1 cellular context compared by ENCODE assay signal in the genomic region with DNA sequence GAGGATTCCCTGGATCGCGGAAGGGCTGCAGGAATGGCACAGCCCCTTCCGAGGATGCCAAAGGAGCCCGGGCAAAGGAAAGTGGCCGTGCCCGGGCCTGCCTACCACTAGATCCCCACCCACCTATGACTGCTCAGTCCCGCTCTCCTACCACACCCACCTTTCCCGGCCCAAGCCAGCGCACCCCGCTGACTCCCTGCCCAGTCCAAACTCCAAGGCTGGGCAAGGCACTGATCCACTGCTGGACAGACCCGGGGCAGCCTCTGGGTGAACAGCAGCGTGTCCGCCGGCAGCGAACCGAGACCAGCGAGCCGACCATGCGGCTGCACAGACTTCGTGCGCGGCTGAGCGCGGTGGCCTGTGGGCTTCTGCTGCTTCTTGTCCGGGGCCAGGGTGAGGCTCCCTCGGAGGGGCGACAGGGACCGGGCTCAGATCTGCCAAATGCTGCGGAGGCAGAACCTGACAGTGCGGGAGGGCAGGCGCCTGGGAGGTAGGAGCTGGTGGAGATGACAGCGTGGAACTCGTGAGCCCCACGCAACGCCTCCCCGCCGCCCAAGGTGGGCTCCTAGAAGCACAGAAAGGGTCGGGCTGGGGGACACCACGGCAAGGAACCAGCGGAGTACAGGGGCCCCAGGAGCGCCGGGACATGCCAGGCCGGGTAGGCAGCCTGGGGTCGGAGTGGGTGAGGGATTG.
TF ChIP-seq lines count a peak whose summit lies in the region.

A gene with protein sequence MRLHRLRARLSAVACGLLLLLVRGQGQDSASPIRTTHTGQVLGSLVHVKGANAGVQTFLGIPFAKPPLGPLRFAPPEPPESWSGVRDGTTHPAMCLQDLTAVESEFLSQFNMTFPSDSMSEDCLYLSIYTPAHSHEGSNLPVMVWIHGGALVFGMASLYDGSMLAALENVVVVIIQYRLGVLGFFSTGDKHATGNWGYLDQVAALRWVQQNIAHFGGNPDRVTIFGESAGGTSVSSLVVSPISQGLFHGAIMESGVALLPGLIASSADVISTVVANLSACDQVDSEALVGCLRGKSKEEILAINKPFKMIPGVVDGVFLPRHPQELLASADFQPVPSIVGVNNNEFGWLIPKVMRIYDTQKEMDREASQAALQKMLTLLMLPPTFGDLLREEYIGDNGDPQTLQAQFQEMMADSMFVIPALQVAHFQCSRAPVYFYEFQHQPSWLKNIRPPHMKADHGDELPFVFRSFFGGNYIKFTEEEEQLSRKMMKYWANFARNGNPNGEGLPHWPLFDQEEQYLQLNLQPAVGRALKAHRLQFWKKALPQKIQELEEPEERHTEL (plus strand): TSS at position 198 of the 693 bp plus-strand sequence. CDS start 120 bp downstream, at position 318.

TF ChIP-seq in HepG2, 621 proteins besides CTCF, POLR2A, EP300 and RAD21 (continued from another document and continues in another):
- TF ChIP-seq HNRNPK (IDR thresholded peaks at IDR 0.05; ENCODE audit: low read depth, low read length, poor library complexity, severe bottlenecking) = no peak
- no peak for TF ChIP-seq ZNF839 (CRISPR knock-in tag; IDR thresholded peaks at IDR 0.05; ENCODE audit: borderline replicate concordance)
- TF ChIP-seq FOXA1 (IDR thresholded peaks at IDR 0.05) = no peak
- TF ChIP-seq FOXA1 (CRISPR knock-in tag; IDR thresholded peaks at IDR 0.05) = no peak
- TF ChIP-seq NFE2L2 (IDR thresholded peaks at IDR 0.05; ENCODE audit: low read length) = no peak
- TF ChIP-seq, protein P1, sequence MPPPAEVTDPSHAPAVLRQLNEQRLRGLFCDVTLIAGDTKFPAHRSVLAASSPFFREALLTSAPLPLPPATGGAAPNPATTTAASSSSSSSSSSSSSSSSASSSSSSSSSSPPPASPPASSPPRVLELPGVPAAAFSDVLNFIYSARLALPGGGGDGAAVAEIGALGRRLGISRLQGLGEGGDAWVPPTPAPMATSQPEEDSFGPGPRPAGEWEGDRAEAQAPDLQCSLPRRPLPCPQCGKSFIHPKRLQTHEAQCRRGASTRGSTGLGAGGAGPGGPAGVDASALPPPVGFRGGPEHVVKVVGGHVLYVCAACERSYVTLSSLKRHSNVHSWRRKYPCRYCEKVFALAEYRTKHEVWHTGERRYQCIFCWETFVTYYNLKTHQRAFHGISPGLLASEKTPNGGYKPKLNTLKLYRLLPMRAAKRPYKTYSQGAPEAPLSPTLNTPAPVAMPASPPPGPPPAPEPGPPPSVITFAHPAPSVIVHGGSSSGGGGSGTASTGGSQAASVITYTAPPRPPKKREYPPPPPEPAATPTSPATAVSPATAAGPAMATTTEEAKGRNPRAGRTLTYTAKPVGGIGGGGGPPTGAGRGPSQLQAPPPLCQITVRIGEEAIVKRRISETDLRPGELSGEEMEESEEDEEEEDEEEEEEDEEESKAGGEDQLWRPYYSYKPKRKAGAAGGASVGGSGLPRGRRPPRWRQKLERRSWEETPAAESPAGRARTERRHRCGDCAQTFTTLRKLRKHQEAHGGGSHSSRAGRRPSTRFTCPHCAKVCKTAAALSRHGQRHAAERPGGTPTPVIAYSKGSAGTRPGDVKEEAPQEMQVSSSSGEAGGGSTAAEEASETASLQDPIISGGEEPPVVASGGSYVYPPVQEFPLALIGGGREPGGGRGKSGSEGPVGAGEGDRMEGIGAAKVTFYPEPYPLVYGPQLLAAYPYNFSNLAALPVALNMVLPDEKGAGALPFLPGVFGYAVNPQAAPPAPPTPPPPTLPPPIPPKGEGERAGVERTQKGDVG (CRISPR knock-in tag; IDR thresholded peaks at IDR 0.05; ENCODE audit: borderline replicate concordance) = peak; percentile 90; the same call in 1 of the 2 replicates
- TF ChIP-seq RAD51 (IDR thresholded peaks at IDR 0.05; ENCODE audit: borderline replicate concordance) = no peak
- TF ChIP-seq, protein P2, sequence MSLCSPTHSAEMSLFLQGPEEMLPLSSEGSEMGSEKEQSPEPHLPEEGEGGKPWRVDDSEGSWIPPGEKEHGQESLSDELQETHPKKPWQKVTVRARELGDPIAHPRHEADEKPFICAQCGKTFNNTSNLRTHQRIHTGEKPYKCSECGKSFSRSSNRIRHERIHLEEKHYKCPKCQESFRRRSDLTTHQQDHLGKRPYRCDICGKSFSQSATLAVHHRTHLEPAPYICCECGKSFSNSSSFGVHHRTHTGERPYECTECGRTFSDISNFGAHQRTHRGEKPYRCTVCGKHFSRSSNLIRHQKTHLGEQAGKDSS (CRISPR knock-in tag; IDR thresholded peaks at IDR 0.05; ENCODE audit: borderline replicate concordance, low read depth) = 0 out of 2 replicates have a peak, but pooled peaks have one; percentile 66
- TF ChIP-seq ZNF547 (CRISPR knock-in tag; IDR thresholded peaks at IDR 0.05) = peak; percentile 93
- no peak for TF ChIP-seq TSC22D2 (CRISPR knock-in tag; IDR thresholded peaks at IDR 0.05; ENCODE audit: borderline replicate concordance)
- no peak for TF ChIP-seq PAX8 (CRISPR knock-in tag; IDR thresholded peaks at IDR 0.05; ENCODE audit: borderline replicate concordance)
- TF ChIP-seq, protein P3, sequence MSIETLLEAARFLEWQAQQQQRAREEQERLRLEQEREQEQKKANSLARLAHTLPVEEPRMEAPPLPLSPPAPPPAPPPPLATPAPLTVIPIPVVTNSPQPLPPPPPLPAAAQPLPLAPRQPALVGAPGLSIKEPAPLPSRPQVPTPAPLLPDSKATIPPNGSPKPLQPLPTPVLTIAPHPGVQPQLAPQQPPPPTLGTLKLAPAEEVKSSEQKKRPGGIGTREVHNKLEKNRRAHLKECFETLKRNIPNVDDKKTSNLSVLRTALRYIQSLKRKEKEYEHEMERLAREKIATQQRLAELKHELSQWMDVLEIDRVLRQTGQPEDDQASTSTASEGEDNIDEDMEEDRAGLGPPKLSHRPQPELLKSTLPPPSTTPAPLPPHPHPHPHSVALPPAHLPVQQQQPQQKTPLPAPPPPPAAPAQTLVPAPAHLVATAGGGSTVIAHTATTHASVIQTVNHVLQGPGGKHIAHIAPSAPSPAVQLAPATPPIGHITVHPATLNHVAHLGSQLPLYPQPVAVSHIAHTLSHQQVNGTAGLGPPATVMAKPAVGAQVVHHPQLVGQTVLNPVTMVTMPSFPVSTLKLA (IDR thresholded peaks at IDR 0.05) = no peak; the same call in 1 of the 2 replicates
- no peak for TF ChIP-seq GTF2F1 (IDR thresholded peaks at IDR 0.05; ENCODE audit: low read length)
- no peak; the same call in 1 of the 2 replicates for TF ChIP-seq NFKBIZ (CRISPR knock-in tag; IDR thresholded peaks at IDR 0.05)
- TF ChIP-seq FOSL1 (CRISPR knock-in tag; IDR thresholded peaks at IDR 0.05; ENCODE audit: borderline replicate concordance) = no peak
- no peak for TF ChIP-seq KAT2B (IDR thresholded peaks at IDR 0.05; ENCODE audit: borderline replicate concordance, low read depth, low read length)
- TF ChIP-seq TAF1 (CRISPR knock-in tag; IDR thresholded peaks at IDR 0.05) = peak; percentile 89
- TF ChIP-seq RNF2 (conservative IDR thresholded peaks at IDR 0.05; ENCODE audit: low read depth) = no peak; the same call in 1 of the 2 replicates
- no peak for TF ChIP-seq ZNF781 (CRISPR knock-in tag; IDR thresholded peaks at IDR 0.05; ENCODE audit: borderline replicate concordance, not compliant biosample characterization)
- TF ChIP-seq DNMT1 (CRISPR knock-in tag; IDR thresholded peaks at IDR 0.05) = no peak
- TF ChIP-seq, protein P4, sequence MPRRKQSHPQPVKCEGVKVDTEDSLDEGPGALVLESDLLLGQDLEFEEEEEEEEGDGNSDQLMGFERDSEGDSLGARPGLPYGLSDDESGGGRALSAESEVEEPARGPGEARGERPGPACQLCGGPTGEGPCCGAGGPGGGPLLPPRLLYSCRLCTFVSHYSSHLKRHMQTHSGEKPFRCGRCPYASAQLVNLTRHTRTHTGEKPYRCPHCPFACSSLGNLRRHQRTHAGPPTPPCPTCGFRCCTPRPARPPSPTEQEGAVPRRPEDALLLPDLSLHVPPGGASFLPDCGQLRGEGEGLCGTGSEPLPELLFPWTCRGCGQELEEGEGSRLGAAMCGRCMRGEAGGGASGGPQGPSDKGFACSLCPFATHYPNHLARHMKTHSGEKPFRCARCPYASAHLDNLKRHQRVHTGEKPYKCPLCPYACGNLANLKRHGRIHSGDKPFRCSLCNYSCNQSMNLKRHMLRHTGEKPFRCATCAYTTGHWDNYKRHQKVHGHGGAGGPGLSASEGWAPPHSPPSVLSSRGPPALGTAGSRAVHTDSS (CRISPR knock-in tag; conservative IDR thresholded peaks at IDR 0.05) = no peak
- TF ChIP-seq MAFF (IDR thresholded peaks at IDR 0.05; ENCODE audit: low read depth, low read length) = no peak
- 0 out of 2 replicates have a peak, but pooled peaks have one; percentile 47 for TF ChIP-seq ZNF792 (CRISPR knock-in tag; IDR thresholded peaks at IDR 0.05)
- TF ChIP-seq ZNF644 (CRISPR knock-in tag; IDR thresholded peaks at IDR 0.05; ENCODE audit: low read depth) = 0 out of 2 replicates have a peak, but pooled peaks have one; percentile 33
- peak; percentile 65; the same call in 1 of the 2 replicates for TF ChIP-seq MEF2D (CRISPR knock-in tag; IDR thresholded peaks at IDR 0.05)
- TF ChIP-seq ZKSCAN8 (CRISPR knock-in tag; IDR thresholded peaks at IDR 0.05; ENCODE audit: borderline replicate concordance) = no peak; the same call in 1 of the 2 replicates
- TF ChIP-seq, protein P5, sequence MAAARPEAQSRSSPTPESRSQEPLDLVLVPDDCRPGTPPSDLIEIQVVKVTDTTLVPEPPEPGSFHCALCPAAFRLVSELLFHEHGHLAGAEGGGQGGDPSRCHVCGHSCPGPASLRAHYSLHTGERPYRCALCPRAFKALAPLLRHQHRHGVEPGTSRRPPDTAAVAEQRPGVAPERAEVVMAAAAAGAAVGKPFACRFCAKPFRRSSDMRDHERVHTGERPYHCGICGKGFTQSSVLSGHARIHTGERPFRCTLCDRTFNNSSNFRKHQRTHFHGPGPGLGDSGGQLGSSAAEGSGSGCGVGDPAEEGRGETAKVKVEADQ (CRISPR knock-in tag; IDR thresholded peaks at IDR 0.05; ENCODE audit: borderline replicate concordance) = peak; percentile 86
- no peak for TF ChIP-seq ZNF432 (CRISPR knock-in tag; IDR thresholded peaks at IDR 0.05; ENCODE audit: borderline replicate concordance)
- TF ChIP-seq ZNF572 (CRISPR knock-in tag; IDR thresholded peaks at IDR 0.05) = no peak
- TF ChIP-seq RELA (CRISPR knock-in tag; IDR thresholded peaks at IDR 0.05) = no peak
- TF ChIP-seq KDM4B (CRISPR knock-in tag; IDR thresholded peaks at IDR 0.05) = peak; percentile 83
- TF ChIP-seq, protein P6, sequence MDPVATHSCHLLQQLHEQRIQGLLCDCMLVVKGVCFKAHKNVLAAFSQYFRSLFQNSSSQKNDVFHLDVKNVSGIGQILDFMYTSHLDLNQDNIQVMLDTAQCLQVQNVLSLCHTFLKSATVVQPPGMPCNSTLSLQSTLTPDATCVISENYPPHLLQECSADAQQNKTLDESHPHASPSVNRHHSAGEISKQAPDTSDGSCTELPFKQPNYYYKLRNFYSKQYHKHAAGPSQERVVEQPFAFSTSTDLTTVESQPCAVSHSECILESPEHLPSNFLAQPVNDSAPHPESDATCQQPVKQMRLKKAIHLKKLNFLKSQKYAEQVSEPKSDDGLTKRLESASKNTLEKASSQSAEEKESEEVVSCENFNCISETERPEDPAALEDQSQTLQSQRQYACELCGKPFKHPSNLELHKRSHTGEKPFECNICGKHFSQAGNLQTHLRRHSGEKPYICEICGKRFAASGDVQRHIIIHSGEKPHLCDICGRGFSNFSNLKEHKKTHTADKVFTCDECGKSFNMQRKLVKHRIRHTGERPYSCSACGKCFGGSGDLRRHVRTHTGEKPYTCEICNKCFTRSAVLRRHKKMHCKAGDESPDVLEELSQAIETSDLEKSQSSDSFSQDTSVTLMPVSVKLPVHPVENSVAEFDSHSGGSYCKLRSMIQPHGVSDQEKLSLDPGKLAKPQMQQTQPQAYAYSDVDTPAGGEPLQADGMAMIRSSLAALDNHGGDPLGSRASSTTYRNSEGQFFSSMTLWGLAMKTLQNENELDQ (CRISPR knock-in tag; IDR thresholded peaks at IDR 0.05; ENCODE audit: borderline replicate concordance) = 0 out of 2 replicates have a peak, but pooled peaks have one; percentile 57
- peak; percentile 60; the same call in 1 of the 2 replicates for TF ChIP-seq GATAD1 (CRISPR knock-in tag; IDR thresholded peaks at IDR 0.05)
- TF ChIP-seq, protein P7, sequence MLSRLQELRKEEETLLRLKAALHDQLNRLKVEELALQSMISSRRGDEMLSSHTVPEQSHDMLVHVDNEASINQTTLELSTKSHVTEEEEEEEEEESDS (CRISPR knock-in tag; IDR thresholded peaks at IDR 0.05; ENCODE audit: borderline replicate concordance) = no peak; the same call in 1 of the 2 replicates
- TF ChIP-seq BCL6 (CRISPR knock-in tag; IDR thresholded peaks at IDR 0.05) = no peak
- 0 out of 2 replicates have a peak, but pooled peaks have one; percentile 58 for TF ChIP-seq ZNF816 (CRISPR knock-in tag; IDR thresholded peaks at IDR 0.05; ENCODE audit: borderline replicate concordance)
- TF ChIP-seq, protein P8, sequence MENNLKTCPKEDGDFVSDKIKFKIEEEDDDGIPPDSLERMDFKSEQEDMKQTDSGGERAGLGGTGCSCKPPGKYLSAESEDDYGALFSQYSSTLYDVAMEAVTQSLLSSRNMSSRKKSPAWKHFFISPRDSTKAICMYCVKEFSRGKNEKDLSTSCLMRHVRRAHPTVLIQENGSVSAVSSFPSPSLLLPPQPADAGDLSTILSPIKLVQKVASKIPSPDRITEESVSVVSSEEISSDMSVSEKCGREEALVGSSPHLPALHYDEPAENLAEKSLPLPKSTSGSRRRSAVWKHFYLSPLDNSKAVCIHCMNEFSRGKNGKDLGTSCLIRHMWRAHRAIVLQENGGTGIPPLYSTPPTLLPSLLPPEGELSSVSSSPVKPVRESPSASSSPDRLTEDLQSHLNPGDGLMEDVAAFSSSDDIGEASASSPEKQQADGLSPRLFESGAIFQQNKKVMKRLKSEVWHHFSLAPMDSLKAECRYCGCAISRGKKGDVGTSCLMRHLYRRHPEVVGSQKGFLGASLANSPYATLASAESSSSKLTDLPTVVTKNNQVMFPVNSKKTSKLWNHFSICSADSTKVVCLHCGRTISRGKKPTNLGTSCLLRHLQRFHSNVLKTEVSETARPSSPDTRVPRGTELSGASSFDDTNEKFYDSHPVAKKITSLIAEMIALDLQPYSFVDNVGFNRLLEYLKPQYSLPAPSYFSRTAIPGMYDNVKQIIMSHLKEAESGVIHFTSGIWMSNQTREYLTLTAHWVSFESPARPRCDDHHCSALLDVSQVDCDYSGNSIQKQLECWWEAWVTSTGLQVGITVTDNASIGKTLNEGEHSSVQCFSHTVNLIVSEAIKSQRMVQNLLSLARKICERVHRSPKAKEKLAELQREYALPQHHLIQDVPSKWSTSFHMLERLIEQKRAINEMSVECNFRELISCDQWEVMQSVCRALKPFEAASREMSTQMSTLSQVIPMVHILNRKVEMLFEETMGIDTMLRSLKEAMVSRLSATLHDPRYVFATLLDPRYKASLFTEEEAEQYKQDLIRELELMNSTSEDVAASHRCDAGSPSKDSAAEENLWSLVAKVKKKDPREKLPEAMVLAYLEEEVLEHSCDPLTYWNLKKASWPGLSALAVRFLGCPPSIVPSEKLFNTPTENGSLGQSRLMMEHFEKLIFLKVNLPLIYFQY (CRISPR knock-in tag; IDR thresholded peaks at IDR 0.05; ENCODE audit: borderline replicate concordance) = peak; percentile 94
- 0 out of 2 replicates have a peak, but pooled peaks have one; percentile 16 for TF ChIP-seq ZNF138 (CRISPR knock-in tag; IDR thresholded peaks at IDR 0.05; ENCODE audit: low read depth)
- no peak for TF ChIP-seq ZNF207 (IDR thresholded peaks at IDR 0.05; ENCODE audit: borderline replicate concordance)
- TF ChIP-seq, protein P9, sequence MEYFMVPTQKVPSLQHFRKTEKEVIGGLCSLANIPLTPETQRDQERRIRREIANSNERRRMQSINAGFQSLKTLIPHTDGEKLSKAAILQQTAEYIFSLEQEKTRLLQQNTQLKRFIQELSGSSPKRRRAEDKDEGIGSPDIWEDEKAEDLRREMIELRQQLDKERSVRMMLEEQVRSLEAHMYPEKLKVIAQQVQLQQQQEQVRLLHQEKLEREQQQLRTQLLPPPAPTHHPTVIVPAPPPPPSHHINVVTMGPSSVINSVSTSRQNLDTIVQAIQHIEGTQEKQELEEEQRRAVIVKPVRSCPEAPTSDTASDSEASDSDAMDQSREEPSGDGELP (IDR thresholded peaks at IDR 0.05; ENCODE audit: borderline replicate concordance, low read depth) = peak; percentile 34; the same call in 1 of the 2 replicates
- no peak for TF ChIP-seq PAWR (CRISPR knock-in tag; IDR thresholded peaks at IDR 0.05; ENCODE audit: borderline replicate concordance)
- no peak for TF ChIP-seq SP2 (CRISPR knock-in tag; IDR thresholded peaks at IDR 0.05)
